Comparison of ENCODE assay signal across 8 cellular contexts in genomic region chr7:140656548-140657515, GRCh38. TPM values are rescaled to one million over a fixed set of nuclear protein-coding genes. Genes with fewer than 3 reads are reported as not detected.
A peak's percentile ranks its signal among the peaks of the same experiment; 100 is the strongest.
DNase-seq lines count a peak whose midpoint lies in the region; ATAC-seq and TF ChIP-seq lines count a peak whose summit lies in the region.

No MANE protein-coding gene starts in this region.

- DNase-seq in AG08395 (ENCODE audit: low spot score) (peak; percentile 71), PC-9 (peak; percentile 68 to 89), choroid plexus epithelial cell (ENCODE audit: low read depth) (peak; percentile 92), upper lobe of left lung (peak in 1 of 2 donors; percentile 89), NCI-H345 treated with DMSO at 0.1 percent for 48 hours (lab: John Stamatoyannopoulos, UW; ENCODE audit: unreplicated experiment) (no peak)

- H3K27ac ChIP-seq in PC-9 = peak overlapping the region; percentile 32
- peak overlapping the region; percentile 4 to 80 (median 54) for H3K27ac ChIP-seq in upper lobe of left lung

- H3K27me3 ChIP-seq in PC-9 (ENCODE audit: insufficient read depth, low read depth) (no peaks in the 10 kb centered on the region), mucosa of stomach (ENCODE audit: control insufficient read depth, insufficient read depth, low read length) (peaks cover 4% of the 10 kb centered on the region), upper lobe of left lung (no peaks in the 10 kb centered on the region)

- H3K4me3 ChIP-seq in PC-9 (peak overlapping the region; percentile 43; the same call in 1 of the 2 replicates), choroid plexus epithelial cell (ENCODE audit: low read depth, low read length) (peak overlapping the region; percentile 35), mucosa of stomach (ENCODE audit: low read length) (no peak overlapping the region), upper lobe of left lung (peak overlapping the region in 3 of 4 donors; percentile 1 to 38 (median 31))

- intact Hi-C loops in PC-9 (cut with micrococcal nuclease; ENCODE audit: unreplicated experiment) = loop anchor here (5.0 to 10.0 kb wide), 2 partner anchors 482 to 995 kb away; partner anchors contain the start of gene KDM7A

- no peak for TF ChIP-seq POLR2A in upper lobe of left lung (IDR thresholded peaks at IDR 0.05)

- TF ChIP-seq CTCF in PC-9 (conservative IDR thresholded peaks at IDR 0.05) (no peak), choroid plexus epithelial cell (conservative IDR thresholded peaks at IDR 0.05; ENCODE audit: low read depth, low read length) (no peak), upper lobe of left lung (IDR thresholded peaks at IDR 0.05) (no peak)

- ATAC-seq in GM18517 (IDR thresholded peaks at IDR 0.05; ENCODE audit: unreplicated experiment) = peak; percentile 87
- peak; percentile 55 for ATAC-seq in HG03025 (IDR thresholded peaks at IDR 0.05; ENCODE audit: low FRiP score, unreplicated experiment)
- peak; percentile 84 to 86 for ATAC-seq in upper lobe of left lung (ENCODE audit: low FRiP score in 2 of 2)

- no peak for TF ChIP-seq EP300 in upper lobe of left lung (IDR thresholded peaks at IDR 0.05)

- peak overlapping the region; percentile 76 for H3K4me2 ChIP-seq in PC-9

- 45 to 46% methylated on average over 11 of the region's 11 CpGs for WGBS in upper lobe of left lung, 2 donors

- peak overlapping the region; percentile 44 for H3K9ac ChIP-seq in mucosa of stomach (ENCODE audit: low read length)

- H3K9me3 ChIP-seq in PC-9 (ENCODE audit: insufficient read depth, low read depth) (no peaks in the 10 kb centered on the region), mucosa of stomach (ENCODE audit: control insufficient read depth, low read length) (no peaks in the 10 kb centered on the region), upper lobe of left lung (no peaks in the 10 kb centered on the region)

- H3K79me2 ChIP-seq in PC-9 (ENCODE audit: low read depth) = no peaks in the 10 kb centered on the region

- CTCF ChIA-PET in PC-9 (lab: Charles Lee) = interaction anchor here (0.5 to 1.1 kb wide), 2 partner anchors 123 to 179 kb away, joined by 3 to 10 read pairs; no protein-coding TSS in a partner anchor

- H3K36me3 ChIP-seq in PC-9 (ENCODE audit: low read depth) (no peaks in the 10 kb centered on the region), mucosa of stomach (ENCODE audit: control insufficient read depth, insufficient read depth, low read length) (no peaks in the 10 kb centered on the region), upper lobe of left lung (no peaks in the 10 kb centered on the region)

- peak overlapping the region; percentile 67 for H2AFZ ChIP-seq in PC-9

- POLR2A ChIA-PET in PC-9 (lab: Charles Lee; ENCODE audit: unreplicated experiment) = no interaction called here

- peaks cover 24% of the 10 kb centered on the region for H3K4me1 ChIP-seq in PC-9 (replicated peaks; ENCODE audit: insufficient read depth)
- H3K4me1 ChIP-seq in mucosa of stomach (ENCODE audit: control insufficient read depth, insufficient read depth, low read length) = peaks cover 19% of the 10 kb centered on the region
- peaks cover 6 to 23% (median 15%) of the 10 kb centered on the region in 4 donors for H3K4me1 ChIP-seq in upper lobe of left lung

- no peaks in the 10 kb centered on the region for H3K9me2 ChIP-seq in PC-9 (ENCODE audit: insufficient read depth)

- no TSS peak for BruUV-seq in PC-9 (replicated peaks; lab: Mats Ljungman, UMichigan)

- no peaks in the 10 kb centered on the region for H4K20me1 ChIP-seq in PC-9 (ENCODE audit: insufficient read depth)

- peaks cover 6% of the 10 kb centered on the region; the same call in 1 of the 2 replicates for H3F3A ChIP-seq in PC-9 (ENCODE audit: insufficient read depth, low read depth)

RNA-seq across cellular contexts. Expression of gene ADCK2, which starts 15.9 kb away (rescaled TPM):
- 35.3 and 41.7 TPM in 2 replicates for total RNA-seq in PC-9 (2021)
- total RNA-seq in upper lobe of left lung = 10 to 100 TPM; 19.4 to 39.8 (median 30.0) TPM

RNA-seq across cellular contexts. Expression of gene DENND2A, which starts 16.2 kb away (rescaled TPM):
- total RNA-seq in PC-9 (2021) = 3.7 and 4.2 TPM in 2 replicates
- 10 to 100 TPM in 4 of 6 donors, 1 to 10 TPM in 2; 4.1 to 27.8 (median 12.1) TPM for total RNA-seq in upper lobe of left lung

RNA-seq across cellular contexts. Expression of gene NDUFB2, which starts 39.7 kb away (rescaled TPM):
- 180 and 199 TPM in 2 replicates for total RNA-seq in PC-9 (2021)
- total RNA-seq in upper lobe of left lung = 100 to 1,000 TPM in 5 of 6 donors, 10 to 100 TPM in 1; 51.3 to 204 (median 156) TPM
